Comparison of ENCODE assay signal across 8 cellular contexts in genomic region chr3:143973352-143974021, GRCh38. TPM values are rescaled to one million over a fixed set of nuclear protein-coding genes. Genes with fewer than 3 reads are reported as not detected.
DNase-seq lines count a peak whose midpoint lies in the region; ATAC-seq and TF ChIP-seq lines count a peak whose summit lies in the region.

No MANE protein-coding gene starts in this region.

- no peaks in the 10 kb centered on the region for H3K36me3 ChIP-seq in ascending aorta

- peaks cover 8 to 32% (median 19%) of the 10 kb centered on the region in 3 donors for H3K27me3 Mint-ChIP-seq in immature natural killer cell (ENCODE audit: low read depth in 3 of 3)
- no peaks in the 10 kb centered on the region for H3K27me3 Mint-ChIP-seq in stimulated activated naive B cell treated with anti-CD40 and anti-IgM and Interleukin-4, amounts not matched to agents 10 μg/mL and 1 μg/mL and 100 μg/mL, for 72 hours

- intact Hi-C loops in ascending aorta (cut with DNase I), result loop anchor here (2.0 to 10.0 kb wide), 5 partner anchors 59 to 1761 kb away; partner anchors contain the start of gene XRN1

- peak overlapping the region; percentile 94 to 99 (median 95) for H3K4me3 Mint-ChIP-seq in immature natural killer cell
- peak overlapping the region; percentile 93 to 94 for H3K4me3 Mint-ChIP-seq in stimulated activated naive B cell treated with anti-CD40 and anti-IgM and Interleukin-4, amounts not matched to agents 10 μg/mL and 1 μg/mL and 100 μg/mL, for 72 hours

- no peak for ATAC-seq in stimulated activated naive B cell treated with anti-CD40 and anti-IgM and Interleukin-4, amounts not matched to agents 10 μg/mL and 1 μg/mL and 100 μg/mL, for 72 hours (replicated peaks)
- ATAC-seq in HG02642 (IDR thresholded peaks at IDR 0.05; ENCODE audit: poor library complexity, unreplicated experiment), result no peak

- H3K4me3 ChIP-seq in ascending aorta, result peak overlapping the region; percentile 79 to 94

- peak overlapping the region; percentile 89 to 97 (median 94) for H3K27ac Mint-ChIP-seq in immature natural killer cell
- H3K27ac Mint-ChIP-seq in stimulated activated naive B cell treated with anti-CD40 and anti-IgM and Interleukin-4, amounts not matched to agents 10 μg/mL and 1 μg/mL and 100 μg/mL, for 72 hours, result peak overlapping the region; percentile 96

- H3K4me1 Mint-ChIP-seq in immature natural killer cell, result peaks cover 51 to 55% of the 10 kb centered on the region in 2 donors
- peaks cover 14 to 42% of the 10 kb centered on the region in 2 donors for H3K4me1 Mint-ChIP-seq in stimulated activated naive B cell treated with anti-CD40 and anti-IgM and Interleukin-4, amounts not matched to agents 10 μg/mL and 1 μg/mL and 100 μg/mL, for 72 hours

- DNase-seq in NCI-H1694 treated with DMSO at 0.1 percent for 48 hours (lab: John Stamatoyannopoulos, UW) (peak; percentile 51), NCI-H1694 (lab: John Stamatoyannopoulos, UW) (no peak), LoVo (ENCODE audit: low spot score) (peak; percentile 27), ascending aorta (ENCODE audit: low spot score in 2 of 2) (no peak), immature natural killer cell (peak in 1 of 3 donors; percentile 5), GM19238 (ENCODE audit: insufficient read length, low spot score) (no peak)
- DNase-seq in stimulated activated naive B cell treated with anti-CD40 and anti-IgM and Interleukin-4, amounts not matched to agents 10 μg/mL and 1 μg/mL and 100 μg/mL, for 72 hours, result no peak

- H3K4me1 ChIP-seq in ascending aorta, result peaks cover 0 to 3% of the 10 kb centered on the region in 2 donors

- no peaks in the 10 kb centered on the region for H3K36me3 Mint-ChIP-seq in immature natural killer cell
- H3K36me3 Mint-ChIP-seq in stimulated activated naive B cell treated with anti-CD40 and anti-IgM and Interleukin-4, amounts not matched to agents 10 μg/mL and 1 μg/mL and 100 μg/mL, for 72 hours, result no peaks in the 10 kb centered on the region

- peak overlapping the region; percentile 97 to 98 for H3K27ac ChIP-seq in ascending aorta

- H3K9me3 Mint-ChIP-seq in immature natural killer cell, result no peaks in the 10 kb centered on the region
- no peaks in the 10 kb centered on the region for H3K9me3 Mint-ChIP-seq in stimulated activated naive B cell treated with anti-CD40 and anti-IgM and Interleukin-4, amounts not matched to agents 10 μg/mL and 1 μg/mL and 100 μg/mL, for 72 hours

- H3K9me3 ChIP-seq in ascending aorta, result no peaks in the 10 kb centered on the region

- no peak for TF ChIP-seq CTCF in ascending aorta (IDR thresholded peaks at IDR 0.05)

- no peaks in the 10 kb centered on the region for H3K27me3 ChIP-seq in ascending aorta

RNA-seq across cellular contexts. Expression of gene DIPK2A, which starts 1.9 kb away (rescaled TPM):
- 318 TPM for total RNA-seq in ascending aorta
- polyA plus RNA-seq in immature natural killer cell, result 10 to 100 TPM; 10.1 to 15.8 (median 12.7) TPM

Comparison
In these comparisons a context has a peak if more than half of its experiments do, and no peak if none do; other contexts are left out.
1. DNase-seq: peak in NCI-H1694 treated with DMSO at 0.1 percent for 48 hours (single experiment) and LoVo (single experiment); none in NCI-H1694 (single experiment), ascending aorta (0 of 2), stimulated activated naive B cell treated with anti-CD40 and anti-IgM and Interleukin-4, amounts not matched to agents 10 μg/mL and 1 μg/mL and 100 μg/mL, for 72 hours (single experiment) and GM19238 (single experiment).